Comparison of ENCODE assay signal across 27 cellular contexts in genomic region chr17:77257596-77258458, GRCh38.
"Had no signal": no experiment of that assay in that cellular context is flagged by ENCODE, and none has a peak within 500 bp of the region (broad histone marks: within the 10 kb centered on the region; RNA-seq: fewer than 3 reads in every experiment).

No MANE protein-coding gene starts in this region.

- H3K9me3 ChIP-seq: ascending aorta, Peyer's patch, SJCRH30, SK-N-SH had no signal

- DNase-seq: activated CD4-positive, alpha-beta T cell treated with anti-CD3 and anti-CD28 coated beads for 48 hours; activated CD4-positive, alpha-beta T cell treated with anti-CD3 and anti-CD28 coated beads, Interleukin-2, amount 50 U/mL, for 4 hours; activated CD4-positive, CD25-positive, alpha-beta regulatory T cell treated with anti-CD3 and anti-CD28 coated beads, Interleukin-2, amount 50 U/mL, for 72 hours; activated CD8-positive, alpha-beta memory T cell treated with anti-CD3 and anti-CD28 coated beads, Interleukin-2, amount 50 U/mL, for 48 hours; activated CD8-positive, alpha-beta T cell treated with anti-CD3 and anti-CD28 coated beads, Interleukin-2, amount 10 ng/mL, durations not matched to agents 7 days and 5 days; activated effector memory CD4-positive, alpha-beta T cell treated with Interleukin-2 at 50 U/mL for 16 hours; activated naive CD4-positive, alpha-beta T cell; activated naive CD8-positive, alpha-beta T cell treated with anti-CD3 and anti-CD28 coated beads, Interleukin-2, amount 50 U/mL, for 24 hours; activated T-cell treated with anti-CD3 and anti-CD28 coated beads, Interleukin-2, amount 50 U/mL, for 1 hour; amniotic stem cell; Karpas-422; MM.1S; NCI-H1105 treated with DMSO at 0.1 percent for 48 hours; NCI-H146; NCI-H187 treated with DMSO at 0.1 percent for 48 hours; NCI-H2081 treated with DMSO at 0.1 percent for 48 hours; NCI-H446; NCI-H526 treated with DMSO at 0.1 percent for 48 hours; Peyer's patch; Right ventricle myocardium superior; SJCRH30; SK-N-SH; T-helper 1 cell had no signal

- H3K4me1 Mint-ChIP-seq: activated naive CD4-positive, alpha-beta T cell treated with anti-CD3 and anti-CD28 coated beads, Interleukin-2, amount 50 U/mL, for 24 hours; activated naive CD8-positive, alpha-beta T cell treated with anti-CD3 and anti-CD28 coated beads, Interleukin-2, amount 50 U/mL, for 24 hours had no signal

- H3K4me1 ChIP-seq: Peyer's patch had no signal

- H3K36me3 Mint-ChIP-seq: activated naive CD4-positive, alpha-beta T cell treated with anti-CD3 and anti-CD28 coated beads, Interleukin-2, amount 50 U/mL, for 24 hours; brain had no signal

- H3K4me3 ChIP-seq: ascending aorta, Peyer's patch, SJCRH30 had no signal

- H3K4me2 ChIP-seq: SK-N-SH had no signal

- H3K4me3 Mint-ChIP-seq: activated CD8-positive, alpha-beta T cell treated with anti-CD3 and anti-CD28 coated beads, Interleukin-2, amount 10 ng/mL, durations not matched to agents 7 days and 5 days; activated naive CD4-positive, alpha-beta T cell treated with anti-CD3 and anti-CD28 coated beads, Interleukin-2, amount 50 U/mL, for 24 hours; activated naive CD8-positive, alpha-beta T cell treated with anti-CD3 and anti-CD28 coated beads, Interleukin-2, amount 50 U/mL, for 24 hours; brain had no signal

- H3K36me3 ChIP-seq: ascending aorta, Peyer's patch, SJCRH30 had no signal

- H3K9ac ChIP-seq: SK-N-SH had no signal

- H3K9me3 Mint-ChIP-seq: activated naive CD4-positive, alpha-beta T cell treated with anti-CD3 and anti-CD28 coated beads, Interleukin-2, amount 50 U/mL, for 24 hours; activated naive CD8-positive, alpha-beta T cell treated with anti-CD3 and anti-CD28 coated beads, Interleukin-2, amount 50 U/mL, for 24 hours; brain had no signal

- H3K27ac Mint-ChIP-seq: activated CD8-positive, alpha-beta T cell treated with anti-CD3 and anti-CD28 coated beads, Interleukin-2, amount 10 ng/mL, durations not matched to agents 7 days and 5 days; activated naive CD4-positive, alpha-beta T cell treated with anti-CD3 and anti-CD28 coated beads, Interleukin-2, amount 50 U/mL, for 24 hours; activated naive CD8-positive, alpha-beta T cell treated with anti-CD3 and anti-CD28 coated beads, Interleukin-2, amount 50 U/mL, for 24 hours; brain had no signal

- H3K27ac ChIP-seq: ascending aorta, Peyer's patch, RWPE1, SJCRH30 had no signal

- ATAC-seq: activated CD8-positive, alpha-beta T cell treated with anti-CD3 and anti-CD28 coated beads, Interleukin-2, amount 10 ng/mL, durations not matched to agents 7 days and 5 days; activated naive CD8-positive, alpha-beta T cell treated with anti-CD3 and anti-CD28 coated beads, Interleukin-2, amount 50 U/mL, for 24 hours had no signal

- H3K27me3 ChIP-seq: ascending aorta, Peyer's patch had no signal
